Comparison of ENCODE assay signal across 15 cellular contexts in genomic region chr2:162582357-162582798, GRCh38.
DNase-seq lines count a peak whose midpoint lies in the region; ATAC-seq, FAIRE-seq and TF ChIP-seq lines count a peak whose summit lies in the region.
"Had no signal": no experiment of that assay in that cellular context is flagged by ENCODE, and none has a peak within 500 bp of the region (broad histone marks: within the 10 kb centered on the region; RNA-seq: fewer than 3 reads in every experiment).

No MANE protein-coding gene starts in this region.

- no peaks in the 10 kb centered on the region for H4K20me1 ChIP-seq in HepG2 (ENCODE audit: insufficient read depth, low read length)

- H2BK120ac ChIP-seq in trophoblast cell (ENCODE audit: insufficient read depth, low read length, poor library complexity): no peak overlapping the region

- 0% methylated on average over 5 of the region's 5 CpGs for WGBS in HepG2 (ENCODE audit: low lambda C conversion rate)
- no CpG with 5 or more reads among the region's 5 CpGs for WGBS in trophoblast cell (ENCODE audit: extremely low coverage, insufficient coverage, insufficient read length)

- no peak overlapping the region for H3K4ac ChIP-seq in trophoblast cell (ENCODE audit: low read depth, low read length)

- TF ChIP-seq CTCF in Caco-2 (IDR thresholded peaks at IDR 0.05; ENCODE audit: insufficient read depth in 1 of 2, low read depth in 1 of 2, low read length in 1 of 2, severe bottlenecking in 1 of 2, unreplicated experiment in 1 of 2) (no peak), HepG2 (CRISPR knock-in tag; IDR thresholded peaks at IDR 0.05) (0 out of 2 replicates have a peak, but pooled peaks have one; percentile 32), glutamatergic neuron (IDR thresholded peaks at IDR 0.05; ENCODE audit: partially characterized antibody, unreplicated experiment) (no peak)

- ATAC-seq in HepG2: peak; percentile 94

- no peak overlapping the region for H2AK5ac ChIP-seq in trophoblast cell (ENCODE audit: low read length)

- H3K4me1 Mint-ChIP-seq in Caco-2 (ENCODE audit: low read depth, unreplicated experiment): peaks cover 45% of the 10 kb centered on the region
- H3K4me1 Mint-ChIP-seq in glutamatergic neuron (ENCODE audit: low read depth, unreplicated experiment): peaks cover 23% of the 10 kb centered on the region
- H3K4me1 Mint-ChIP-seq: CD4-positive, CD25-positive, alpha-beta regulatory T cell had no signal

- no peak overlapping the region for H3K18ac ChIP-seq in trophoblast cell (ENCODE audit: low read length)

- H3K27ac Mint-ChIP-seq in Caco-2 (ENCODE audit: unreplicated experiment) (peak overlapping the region; percentile 62), glutamatergic neuron (ENCODE audit: unreplicated experiment) (no peak overlapping the region)
- H3K27ac Mint-ChIP-seq: CD4-positive, CD25-positive, alpha-beta regulatory T cell had no signal

- POLR2A ChIA-PET in Caco-2 (lab: Charles Lee): no interaction called here
- POLR2A ChIA-PET in HepG2 (lab: Yijun Ruan, JAX): interaction anchor here (1.0 to 1.2 kb wide), 3 partner anchors 8 to 264 kb away, joined by 3 to 7 read pairs (median 4); partner anchors contain the start of gene IFIH1

- no peak overlapping the region for H4K91ac ChIP-seq in trophoblast cell (ENCODE audit: low read depth, low read length)

- no peak overlapping the region for H3K23ac ChIP-seq in trophoblast cell (ENCODE audit: low read length)

- BruUV-seq in Caco-2 (replicated peaks; lab: Mats Ljungman, UMichigan): no TSS peak
- no TSS peak for BruUV-seq in HepG2 (replicated peaks; lab: Mats Ljungman, UMichigan)

- CTCF ChIA-PET in Caco-2 (lab: Charles Lee) (no interaction called here), HepG2 (lab: Yijun Ruan, JAX; ENCODE audit: low intra/inter-chr PET ratio, low total read pairs) (no interaction called here)

- no peak overlapping the region for H4K8ac ChIP-seq in trophoblast cell (ENCODE audit: low read depth, low read length)

- intact Hi-C loops in Caco-2 (cut with micrococcal nuclease; ENCODE audit: unreplicated experiment) (loop anchor here (1.0 to 5.0 kb wide), 4 partner anchors 8 to 130 kb away; no protein-coding TSS in a partner anchor), HepG2 (cut with micrococcal nuclease; ENCODE audit: unreplicated experiment) (loop anchor here (1.0 to 5.0 kb wide), 5 partner anchors 8 to 264 kb away; partner anchors contain the start of genes GCA and IFIH1)

- TF ChIP-seq EP300 in HepG2 (IDR thresholded peaks at IDR 0.05; ENCODE audit: low read depth in 2 of 2, low read length in 2 of 2) (peak; percentile 97 to 100), HepG2 (CRISPR knock-in tag; IDR thresholded peaks at IDR 0.05; ENCODE audit: borderline replicate concordance) (peak; percentile 99)

- no peak overlapping the region for H2BK5ac ChIP-seq in trophoblast cell (ENCODE audit: low read depth, low read length, poor library complexity)

- H2AFZ ChIP-seq in HepG2 (ENCODE audit: low read length): no peak overlapping the region
- H2AFZ ChIP-seq in trophoblast cell (ENCODE audit: insufficient read depth, low read length, poor library complexity): no peak overlapping the region
- H2AFZ ChIP-seq: parathyroid adenoma had no signal

- FAIRE-seq in HepG2 (lab: Jason Lieb, UNC): peak; percentile 98
- FAIRE-seq: GM12892 had no signal

- no peaks in the 10 kb centered on the region for H3K9me3 ChIP-seq in Caco-2
- H3K9me3 ChIP-seq in HepG2 (ENCODE audit: low read length): no peaks in the 10 kb centered on the region
- no peaks in the 10 kb centered on the region for H3K9me3 ChIP-seq in trophoblast cell (ENCODE audit: insufficient read depth, low read depth, low read length)
- H3K9me3 ChIP-seq: uterus had no signal

- H3K27me3 Mint-ChIP-seq in Caco-2 (ENCODE audit: insufficient read depth, unreplicated experiment) (no peaks in the 10 kb centered on the region), glutamatergic neuron (ENCODE audit: unreplicated experiment) (no peaks in the 10 kb centered on the region)
- H3K27me3 Mint-ChIP-seq: CD4-positive, CD25-positive, alpha-beta regulatory T cell had no signal

- H3K9ac ChIP-seq in HepG2 (ENCODE audit: insufficient read depth, low read depth, low read length) (peak overlapping the region; percentile 41; the same call in 1 of the 2 replicates), trophoblast cell (ENCODE audit: low read length) (no peak overlapping the region)
- H3K9ac ChIP-seq: parathyroid adenoma had no signal

- H3K9me3 Mint-ChIP-seq in Caco-2 (ENCODE audit: unreplicated experiment) (peaks cover 2% of the 10 kb centered on the region), glutamatergic neuron (ENCODE audit: unreplicated experiment) (no peaks in the 10 kb centered on the region)

- H3K4me1 ChIP-seq in Caco-2: peaks cover 46% of the 10 kb centered on the region
- H3K4me1 ChIP-seq in HepG2 (ENCODE audit: insufficient read depth, low read length): peaks cover 76% of the 10 kb centered on the region
- H3K4me1 ChIP-seq in trophoblast cell (ENCODE audit: control insufficient read depth in 1 of 2, insufficient read depth in 2 of 2, low read length in 2 of 2): peaks cover 5 to 6% of the 10 kb centered on the region in 2 experiments
- H3K4me1 ChIP-seq: parathyroid adenoma had no signal

- H3K36me3 Mint-ChIP-seq in Caco-2 (ENCODE audit: insufficient read depth, unreplicated experiment): no peaks in the 10 kb centered on the region
- H3K36me3 Mint-ChIP-seq in glutamatergic neuron (ENCODE audit: unreplicated experiment): no peaks in the 10 kb centered on the region
- H3K36me3 Mint-ChIP-seq: CD4-positive, CD25-positive, alpha-beta regulatory T cell had no signal

- no peak overlapping the region for H3K4me3 ChIP-seq in Caco-2 (ENCODE audit: low read depth, low read length)
- peak overlapping the region in 2 of 3 experiments; percentile 5 to 12; a peak in 2 of 6 replicates for H3K4me3 ChIP-seq in HepG2 (replicated peaks in 1 of 3; ENCODE audit: insufficient read depth in 1 of 3, low read depth in 2 of 3, low read length in 3 of 3)
- no peak overlapping the region for H3K4me3 ChIP-seq in trophoblast cell (ENCODE audit: low read depth, low read length)
- H3K4me3 ChIP-seq: uterus had no signal

- H3K4me2 ChIP-seq in HepG2 (ENCODE audit: low read depth, low read length) (peak overlapping the region; percentile 63), trophoblast cell (ENCODE audit: low read length) (no peak overlapping the region)

- DNase-seq in Caco-2: peak; percentile 77 to 84
- DNase-seq in LoVo (ENCODE audit: low spot score): peak; percentile 27
- peak; percentile 77 to 83 for DNase-seq in SHP77 (lab: John Stamatoyannopoulos, UW)
- DNase-seq in HepG2 (ENCODE audit: low spot score): peak; percentile 99
- DNase-seq in glutamatergic neuron: no peak
- no peak for DNase-seq in stimulated activated CD4-positive, alpha-beta T cell treated with anti-CD3 and anti-CD28 coated beads, Interleukin-12 subunit alpha, Interleukin-12 subunit beta, amount 100 ng/mL, for 4 hours
- DNase-seq in glomerular visceral epithelial cell (ENCODE audit: extremely low spot score): no peak
- DNase-seq in trophoblast cell: no peak
- DNase-seq: activated CD8-positive, alpha-beta memory T cell treated with anti-CD3 and anti-CD28 coated beads, Interleukin-2, amount 50 U/mL, for 4 hours; anterior cingulate cortex; CD4-positive, CD25-positive, alpha-beta regulatory T cell; IMR-90; uterus had no signal

- in situ Hi-C loops in HepG2 (cut with HindIII; ENCODE audit: extremely low pct_ligation_motif_present, low pct_unique_long_range_greater_than_20kb): no loop called here

- H3K4me3 Mint-ChIP-seq in Caco-2 (ENCODE audit: unreplicated experiment) (no peak overlapping the region), glutamatergic neuron (ENCODE audit: unreplicated experiment) (no peak overlapping the region)
- H3K4me3 Mint-ChIP-seq: CD4-positive, CD25-positive, alpha-beta regulatory T cell had no signal

- H3K27me3 ChIP-seq in Caco-2 (replicated peaks; ENCODE audit: control insufficient read depth, insufficient read depth, low read length): no peaks in the 10 kb centered on the region
- no peaks in the 10 kb centered on the region; a peak in 1 of 5 replicates for H3K27me3 ChIP-seq in HepG2 (ENCODE audit: control insufficient read depth in 1 of 2, insufficient read depth in 2 of 2, low read length in 2 of 2)
- no peaks in the 10 kb centered on the region for H3K27me3 ChIP-seq in trophoblast cell (ENCODE audit: insufficient read depth, low read length)
- H3K27me3 ChIP-seq: uterus had no signal

- no peak overlapping the region for H2BK12ac ChIP-seq in trophoblast cell (ENCODE audit: low read length)

- H3K79me2 ChIP-seq in HepG2 (ENCODE audit: insufficient read depth, low read length): no peaks in the 10 kb centered on the region
- H3K79me2 ChIP-seq in trophoblast cell (ENCODE audit: control insufficient read depth, insufficient read depth, low read length, poor library complexity): no peaks in the 10 kb centered on the region
- H3K79me2 ChIP-seq: parathyroid adenoma had no signal

- peak overlapping the region; percentile 52 for H3K27ac ChIP-seq in HepG2 (ENCODE audit: extremely low read length, insufficient read depth, low read length)
- no peak overlapping the region for H3K27ac ChIP-seq in trophoblast cell (ENCODE audit: low read depth, low read length)
- H3K27ac ChIP-seq: parathyroid adenoma, uterus had no signal

- TF ChIP-seq RAD21 in HepG2 (CRISPR knock-in tag; IDR thresholded peaks at IDR 0.05): peak; percentile 66

- no peaks in the 10 kb centered on the region for H3K79me1 ChIP-seq in trophoblast cell (ENCODE audit: low read length)

- H3K36me3 ChIP-seq in Caco-2 (ENCODE audit: control insufficient read depth, insufficient read depth, low read length): no peaks in the 10 kb centered on the region
- H3K36me3 ChIP-seq in HepG2 (replicated peaks in 1 of 2; ENCODE audit: control insufficient read depth in 1 of 2, insufficient read depth in 2 of 2, low read length in 2 of 2): no peaks in the 10 kb centered on the region
- no peaks in the 10 kb centered on the region for H3K36me3 ChIP-seq in trophoblast cell (ENCODE audit: control insufficient read depth in 1 of 2, insufficient read depth in 2 of 2, low read length in 2 of 2)
- H3K36me3 ChIP-seq: uterus had no signal

- no peak for TF ChIP-seq POLR2A in HepG2 (IDR thresholded peaks at IDR 0.05; ENCODE audit: insufficient read depth in 1 of 2, low read depth in 2 of 2, low read length in 2 of 2)

- H3K14ac ChIP-seq in trophoblast cell (ENCODE audit: low read length): no peak overlapping the region

- H4K12ac ChIP-seq in trophoblast cell (ENCODE audit: low read depth, low read length): no peak overlapping the region

TF ChIP-seq in HepG2, 621 proteins besides CTCF, POLR2A, EP300 and RAD21 (continues in another document):
- TF ChIP-seq CBX2 (IDR thresholded peaks at IDR 0.05; ENCODE audit: low read depth, low read length) (no peak; the same call in 1 of the 2 replicates), CBX2 (CRISPR knock-in tag; IDR thresholded peaks at IDR 0.05; ENCODE audit: low read depth) (peak; percentile 97), ARID2 (CRISPR knock-in tag; IDR thresholded peaks at IDR 0.05; ENCODE audit: borderline replicate concordance) (peak; percentile 74; the same call in 1 of the 2 replicates), CCDC6 (CRISPR knock-in tag; IDR thresholded peaks at IDR 0.05) (peak; percentile 95), ZNF780A (CRISPR knock-in tag; IDR thresholded peaks at IDR 0.05) (0 out of 2 replicates have a peak, but pooled peaks have one; percentile 43)

Comparison
In these comparisons a context has a peak if more than half of its experiments do, and no peak if none do; other contexts are left out.
1. DNase-seq: peak in Caco-2 (2 of 2), LoVo (single experiment), SHP77 (2 of 2) and HepG2 (single experiment); none in glutamatergic neuron (single experiment), stimulated activated CD4-positive, alpha-beta T cell treated with anti-CD3 and anti-CD28 coated beads, Interleukin-12 subunit alpha, Interleukin-12 subunit beta, amount 100 ng/mL, for 4 hours (single experiment), glomerular visceral epithelial cell (single experiment) and trophoblast cell (0 of 2).
2. H3K4me3 ChIP-seq: peak in HepG2 (2 of 3); none in Caco-2 (single experiment) and trophoblast cell (single experiment).